Comparison of ENCODE assay signal across 15 cellular contexts in the genomic region with DNA sequence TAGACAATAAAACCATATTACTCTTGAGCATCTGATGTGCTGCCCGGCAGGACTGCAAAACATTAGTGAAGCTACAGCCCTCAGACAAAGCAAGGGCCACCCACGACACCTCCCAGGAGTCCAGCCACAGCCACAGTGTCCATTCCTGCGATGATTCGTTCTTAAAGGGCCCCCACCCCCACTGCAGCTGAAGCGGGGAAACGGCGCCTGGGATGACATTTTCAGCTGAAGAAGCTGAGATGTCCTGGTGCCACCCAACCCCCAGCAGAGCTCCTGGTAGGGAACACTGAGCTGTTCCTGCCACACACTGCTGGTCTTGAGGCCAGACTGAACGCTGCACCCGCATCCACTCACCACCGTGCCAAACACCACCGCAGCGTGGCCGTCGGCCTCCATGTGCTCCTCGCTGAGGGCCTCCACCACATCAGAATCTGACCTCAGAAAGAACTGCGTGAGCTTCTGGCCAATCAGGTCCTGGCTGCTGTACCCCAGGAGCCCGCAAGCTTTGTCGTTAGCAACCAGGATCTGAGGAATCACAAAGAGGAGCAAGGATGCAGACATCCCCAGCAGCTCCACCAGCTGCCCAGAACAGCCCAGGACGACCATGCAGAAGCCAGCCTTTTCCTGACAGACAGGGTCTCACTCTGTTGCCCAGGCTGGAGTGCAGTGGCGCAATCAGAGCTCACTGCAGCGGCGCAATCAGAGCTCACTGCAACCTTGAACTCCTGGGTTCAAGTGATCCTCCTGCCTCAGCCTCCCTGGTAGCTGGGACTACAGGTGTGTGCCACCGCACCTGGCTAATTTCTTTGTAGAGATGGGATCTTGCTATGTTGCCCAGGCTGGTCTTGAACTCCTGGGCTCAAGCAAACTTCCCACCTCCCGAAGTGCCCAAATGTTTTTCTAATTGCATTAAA. TPM values are rescaled to one million over a fixed set of nuclear protein-coding genes. Genes with fewer than 3 reads are reported as not detected.
DNase-seq lines count a peak whose midpoint lies in the region; ATAC-seq, FAIRE-seq and TF ChIP-seq lines count a peak whose summit lies in the region.
"Had no signal": no experiment of that assay in that cellular context is flagged by ENCODE, and none has a peak within 500 bp of the region (broad histone marks: within the 10 kb centered on the region; RNA-seq: fewer than 3 reads in every experiment).

No MANE protein-coding gene starts in this region.

- FAIRE-seq in kidney (lab: Jason Lieb, UNC), result no peak
- FAIRE-seq: H1 had no signal

- TF ChIP-seq EP300 in sigmoid colon (IDR thresholded peaks at IDR 0.05), result no peak

- ATAC-seq in HG02970 (IDR thresholded peaks at IDR 0.05; ENCODE audit: low FRiP score, unreplicated experiment), result no peak
- ATAC-seq: CD8-positive, alpha-beta T cell had no signal

- 90 to 94% methylated on average over 24 of the region's 24 CpGs for WGBS in sigmoid colon, 2 donors

- DNase-seq in HK-2 (ENCODE audit: unreplicated experiment) (peak; percentile 24), SJSA1 (ENCODE audit: low read depth in 1 of 2, low spot score in 2 of 2) (peak; percentile 88 to 92), kidney (peak; percentile 40), sigmoid colon (peak; percentile 32), NCI-H1417 treated with DMSO at 0.1 percent for 48 hours (lab: John Stamatoyannopoulos, UW) (no peak)
- no peak for DNase-seq in activated CD4-positive, alpha-beta T cell treated with anti-CD3 and anti-CD28 coated beads for 4 hours
- DNase-seq in activated CD8-positive, alpha-beta memory T cell treated with anti-CD3 and anti-CD28 coated beads for 24 hours, result no peak
- DNase-seq: Calu3; CD8-positive, alpha-beta T cell; DMS79 treated with DMSO at 0.1 percent for 48 hours; GF-D8; H9 had no signal

- H3K4me1 ChIP-seq in SJSA1 (replicated peaks) (peaks cover 47% of the 10 kb centered on the region), kidney (ENCODE audit: control insufficient read depth in 1 of 2, insufficient read depth in 1 of 2, low read depth in 1 of 2, low read length in 2 of 2) (peaks cover 0 to 4% of the 10 kb centered on the region in 2 donors), sigmoid colon (no peaks in the 10 kb centered on the region)
- H3K4me1 ChIP-seq: BLaER1 treated with 17β-estradiol and CSF1 and Interleukin-3, amounts not matched to agents 10 nM and 100 nM had no signal

- no peaks in the 10 kb centered on the region for H3K9me3 ChIP-seq in SJSA1 (replicated peaks)
- no peaks in the 10 kb centered on the region for H3K9me3 ChIP-seq in kidney (ENCODE audit: control insufficient read depth in 1 of 2, low read length in 2 of 2)
- H3K9me3 ChIP-seq in sigmoid colon, result no peaks in the 10 kb centered on the region
- H3K9me3 ChIP-seq: BLaER1 treated with 17β-estradiol and CSF1 and Interleukin-3, amounts not matched to agents 10 nM and 100 nM had no signal

- no peak overlapping the region for H3K4me3 ChIP-seq in SJSA1
- no peak overlapping the region for H3K4me3 ChIP-seq in kidney (ENCODE audit: low read length in 2 of 2)
- H3K4me3 ChIP-seq in sigmoid colon, result no peak overlapping the region
- H3K4me3 ChIP-seq: BLaER1 treated with 17β-estradiol and CSF1 and Interleukin-3, amounts not matched to agents 10 nM and 100 nM had no signal

- H3K9ac ChIP-seq in kidney (ENCODE audit: low read length in 2 of 2), result no peak overlapping the region
- H3K9ac ChIP-seq: BLaER1 treated with 17β-estradiol and CSF1 and Interleukin-3, amounts not matched to agents 10 nM and 100 nM had no signal

- TF ChIP-seq CTCF in kidney (IDR thresholded peaks at IDR 0.05; ENCODE audit: borderline replicate concordance, extremely low read depth, insufficient read depth), result no peak
- TF ChIP-seq CTCF in sigmoid colon (IDR thresholded peaks at IDR 0.05), result no peak

- H3K36me3 ChIP-seq in SJSA1 (peaks cover 60% of the 10 kb centered on the region), kidney (ENCODE audit: control insufficient read depth in 1 of 2, insufficient read depth in 2 of 2, low read length in 2 of 2) (no peaks in the 10 kb centered on the region), sigmoid colon (no peaks in the 10 kb centered on the region)

- H3K27ac ChIP-seq in SJSA1 (peak overlapping the region; percentile 7; the same call in 1 of the 2 replicates), kidney (ENCODE audit: low read depth in 2 of 2, low read length in 2 of 2) (no peak overlapping the region), sigmoid colon (no peak overlapping the region)
- H3K27ac ChIP-seq: BLaER1 treated with 17β-estradiol and CSF1 and Interleukin-3, amounts not matched to agents 10 nM and 100 nM had no signal

- no peaks in the 10 kb centered on the region for H3K27me3 ChIP-seq in SJSA1 (replicated peaks)
- no peaks in the 10 kb centered on the region for H3K27me3 ChIP-seq in sigmoid colon
- H3K27me3 ChIP-seq: BLaER1 treated with 17β-estradiol and CSF1 and Interleukin-3, amounts not matched to agents 10 nM and 100 nM had no signal

- intact Hi-C loops in kidney (cut with DNase I) (no loop called here), sigmoid colon (cut with DNase I) (no loop called here)

- TF ChIP-seq POLR2A in sigmoid colon (IDR thresholded peaks at IDR 0.05), result no peak

RNA-seq across cellular contexts. Expression of a gene that starts 9.5 kb away (rescaled TPM):
- 14.1 and 14.6 TPM in 2 replicates for total RNA-seq in SJSA1 (2014; rRNA removed; shearing (Covaris generic))
- 26.0 TPM for total RNA-seq in kidney
- 3.1 TPM for polyA plus RNA-seq in kidney (ENCODE audit: insufficient read depth, low read depth, low replicate concordance)
- total RNA-seq in sigmoid colon, result 1 to 10 TPM; 2.8 to 7.7 (median 4.7) TPM
- polyA plus RNA-seq in sigmoid colon, result 10 to 100 TPM in 1 of 3 donors, 1 to 10 TPM in 2; 1.4 to 16.4 (median 1.8) TPM

RNA-seq across cellular contexts. Expression of a gene that starts 10.5 kb away (rescaled TPM):
- 140 and 159 TPM in 2 replicates for total RNA-seq in SJSA1 (2014; rRNA removed; shearing (Covaris generic))
- total RNA-seq in kidney, result 64.6 TPM
- 94.9 TPM for polyA plus RNA-seq in kidney (ENCODE audit: insufficient read depth, low read depth, low replicate concordance)
- 10 to 100 TPM; 41.3 to 63.5 (median 56.8) TPM for total RNA-seq in sigmoid colon
- 10 to 100 TPM; 76.3 to 89.7 (median 78.7) TPM for polyA plus RNA-seq in sigmoid colon

RNA-seq across cellular contexts. Expression of a gene that starts 37.7 kb away (rescaled TPM):
- total RNA-seq in SJSA1 (2014; rRNA removed; shearing (Covaris generic)), result 30.0 and 46.3 TPM in 2 replicates
- total RNA-seq in kidney (41.5 TPM), sigmoid colon (10 to 100 TPM; 18.9 to 47.9 (median 33.2) TPM)
- polyA plus RNA-seq in kidney (ENCODE audit: insufficient read depth, low read depth, low replicate concordance) (24.3 TPM), sigmoid colon (10 to 100 TPM; 27.0 to 40.2 (median 29.1) TPM)

RNA-seq across cellular contexts. Expression of a gene that starts 48.7 kb away (rescaled TPM):
- 0.63 and 1.7 TPM in 2 replicates for total RNA-seq in SJSA1 (2014; rRNA removed; shearing (Covaris generic))
- 1.9 TPM for total RNA-seq in kidney
- polyA plus RNA-seq in kidney (ENCODE audit: insufficient read depth, low read depth, low replicate concordance), result 1.1 TPM
- 1 to 10 TPM in 1 of 4 donors, under 1 TPM in 1, not detected in 2; 0.41 to 1.7 TPM for total RNA-seq in sigmoid colon
- polyA plus RNA-seq in sigmoid colon, result 10 to 100 TPM in 1 of 3 donors, 1 to 10 TPM in 2; 3.9 to 39.2 (median 7.8) TPM

Comparison
In these comparisons a context has a peak if more than half of its experiments do, and no peak if none do; other contexts are left out.
1. DNase-seq: peak in HK-2 (single experiment), SJSA1 (2 of 2), kidney (single experiment) and sigmoid colon (single experiment); none in NCI-H1417 treated with DMSO at 0.1 percent for 48 hours (single experiment), activated CD4-positive, alpha-beta T cell treated with anti-CD3 and anti-CD28 coated beads for 4 hours (0 of 2) and activated CD8-positive, alpha-beta memory T cell treated with anti-CD3 and anti-CD28 coated beads for 24 hours (single experiment).